ENCODE assay signal across 14 cellular contexts in the genomic region with DNA sequence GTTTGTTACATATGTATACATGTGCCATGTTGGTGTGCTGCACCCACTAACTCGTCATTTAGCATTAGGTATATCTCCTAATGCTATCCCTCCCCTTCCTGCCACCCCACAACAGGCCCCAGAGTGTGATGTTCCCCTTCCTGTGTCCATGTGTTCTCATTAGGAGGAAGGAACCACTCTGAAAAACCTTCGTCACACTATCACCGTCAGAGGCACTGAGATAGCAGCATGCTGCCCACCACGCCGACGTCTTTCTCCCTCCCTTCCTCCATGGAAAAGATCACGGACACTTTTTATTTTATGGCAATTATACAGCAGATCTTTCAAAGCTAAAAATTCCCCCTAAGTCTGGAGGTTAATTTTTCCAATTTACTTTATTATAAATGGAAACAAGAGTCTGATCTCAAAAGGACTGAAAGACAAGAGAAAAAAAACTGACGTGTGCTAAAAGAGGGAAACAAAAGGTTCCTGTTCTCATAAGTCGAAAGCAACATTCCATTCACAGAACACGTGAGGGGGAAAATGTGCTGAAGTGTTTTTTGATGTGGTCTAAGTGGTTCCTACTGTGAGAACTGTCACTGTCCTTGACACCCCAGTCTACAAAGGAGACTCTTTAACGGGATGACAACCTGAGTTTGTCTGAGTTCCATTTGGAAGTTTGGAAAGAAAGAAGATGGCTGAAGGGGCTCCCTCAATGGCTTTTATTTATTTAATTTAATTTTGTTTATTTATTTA.
"Had no signal": no experiment of that assay in that cellular context is flagged by ENCODE, and none has a peak within 500 bp of the region (broad histone marks: within the 10 kb centered on the region; RNA-seq: fewer than 3 reads in every experiment).

No MANE protein-coding gene starts in this region.

- H3K4me3 ChIP-seq: dorsolateral prefrontal cortex, heart left ventricle had no signal

- H3K4me1 ChIP-seq: heart left ventricle had no signal

- H3K36me3 Mint-ChIP-seq: naive B cell, type B pancreatic cell had no signal

- H3K9me3 ChIP-seq: heart left ventricle had no signal

- H3K36me3 ChIP-seq: heart left ventricle had no signal

- H3K27me3 Mint-ChIP-seq: naive B cell had no signal

- H3K9me3 Mint-ChIP-seq: nephron, type B pancreatic cell had no signal

- H3K4me1 Mint-ChIP-seq: naive B cell, nephron had no signal

- H3K27ac ChIP-seq: dorsolateral prefrontal cortex, heart left ventricle had no signal

- H3K4me3 Mint-ChIP-seq: naive B cell, nephron, type B pancreatic cell had no signal

- DNase-seq: cortex of kidney; dorsolateral prefrontal cortex; effector CD8-positive, alpha-beta T cell; heart left ventricle; hypothalamus; islet precursor cell; mesendoderm; naive B cell; posterior cingulate gyrus; small intestine; stimulated activated CD4-positive, alpha-beta T cell treated with anti-CD3 and anti-CD28 coated beads, Interleukin-12 subunit alpha, Interleukin-12 subunit beta, amount 100 ng/mL, for 4 hours; stimulated activated naive CD4-positive, alpha-beta T cell had no signal

- H3K27ac Mint-ChIP-seq: naive B cell, nephron, type B pancreatic cell had no signal
